In the genomic region with DNA sequence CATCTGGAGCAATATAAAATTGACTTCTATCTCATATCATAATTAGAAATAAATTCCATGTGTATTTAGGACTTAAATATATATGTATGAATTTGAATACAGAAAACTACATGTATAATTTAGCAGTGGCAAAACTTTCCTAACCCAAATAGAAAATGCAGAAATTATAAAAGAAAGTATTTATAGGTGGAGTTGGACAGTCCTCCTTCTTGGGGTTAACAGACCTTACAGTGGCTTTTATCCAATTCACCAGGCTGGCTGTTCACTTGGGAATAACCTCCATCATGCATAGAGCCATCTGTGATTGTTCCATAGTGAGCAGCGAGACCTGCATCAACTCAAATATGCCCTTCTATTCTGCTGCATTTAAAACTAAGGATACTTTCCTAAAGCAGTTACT, we compare ENCODE assay signal across 14 cellular contexts.
"Had no signal": no experiment of that assay in that cellular context is flagged by ENCODE, and none has a peak within 500 bp of the region (broad histone marks: within the 10 kb centered on the region; RNA-seq: fewer than 3 reads in every experiment).

No MANE protein-coding gene starts in this region.

- H3K27ac Mint-ChIP-seq: naive thymus-derived CD4-positive, alpha-beta T cell had no signal

- H3K27ac ChIP-seq: heart left ventricle, neutrophil, sigmoid colon, skin epidermis had no signal

- H3K9me3 ChIP-seq: heart left ventricle, neutrophil, sigmoid colon had no signal

- H3K9me3 Mint-ChIP-seq: naive thymus-derived CD4-positive, alpha-beta T cell had no signal

- H3K4me3 ChIP-seq: heart left ventricle, sigmoid colon, skin epidermis had no signal

- DNase-seq: dermis blood vessel endothelial cell; foreskin melanocyte; heart left ventricle; hippocampal formation; kidney glomerular epithelial cell; naive thymus-derived CD4-positive, alpha-beta T cell; posterior cingulate gyrus; sigmoid colon; stimulated activated CD4-positive, alpha-beta T cell treated with anti-CD3 and anti-CD28 coated beads, Interleukin-2, amount 100 ng/mL, for 24 hours; stimulated activated CD4-positive, alpha-beta T cell treated with anti-CD3 and anti-CD28 coated beads, Interleukin-4, amount 100 ng/mL, for 4 hours; stimulated activated naive CD4-positive, alpha-beta T cell; trophoblast cell had no signal

- H3K4me3 Mint-ChIP-seq: naive thymus-derived CD4-positive, alpha-beta T cell had no signal

- H3K27me3 ChIP-seq: heart left ventricle, neutrophil, sigmoid colon had no signal

- H3K4me1 ChIP-seq: sigmoid colon had no signal

- H3K27me3 Mint-ChIP-seq: naive thymus-derived CD4-positive, alpha-beta T cell had no signal

- ATAC-seq: heart left ventricle; naive thymus-derived CD4-positive, alpha-beta T cell had no signal
